In the genomic region with DNA sequence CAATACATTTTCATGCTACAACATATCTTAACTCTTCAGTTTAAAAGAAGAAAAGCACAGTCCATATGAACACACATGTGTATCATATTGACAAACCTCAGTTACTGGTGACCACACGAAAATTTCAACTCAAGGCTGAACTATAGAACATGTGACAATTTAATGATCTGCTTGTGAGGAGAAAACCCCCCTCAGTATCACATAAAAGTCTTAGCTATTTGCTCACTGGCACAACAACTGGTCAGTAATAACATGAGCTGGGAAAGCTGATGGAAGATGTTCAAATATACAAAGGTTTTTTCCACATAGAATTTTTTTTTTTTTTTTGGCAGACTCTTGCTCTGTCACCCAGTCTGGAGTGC, we compare ENCODE assay signal across 9 cellular contexts. TPM values are rescaled to one million over a fixed set of nuclear protein-coding genes. Genes with fewer than 3 reads are reported as not detected.
DNase-seq lines count a peak whose midpoint lies in the region; ATAC-seq and TF ChIP-seq lines count a peak whose summit lies in the region.
"Had no signal": no experiment of that assay in that cellular context is flagged by ENCODE, and none has a peak within 500 bp of the region (broad histone marks: within the 10 kb centered on the region; RNA-seq: fewer than 3 reads in every experiment).

No MANE protein-coding gene starts in this region.

- no peak overlapping the region for H3K4me3 ChIP-seq in CD8-positive, alpha-beta T cell (ENCODE audit: low read depth, low read length)
- H3K4me3 ChIP-seq in fibroblast of villous mesenchyme (ENCODE audit: low read depth, low read length): peak overlapping the region; percentile 21

- no peaks in the 10 kb centered on the region for H3K27me3 Mint-ChIP-seq in CD8-positive, alpha-beta T cell (ENCODE audit: low read depth)
- peaks cover 1% of the 10 kb centered on the region for H3K27me3 Mint-ChIP-seq in endothelial cell (ENCODE audit: unreplicated experiment)

- H3K27ac ChIP-seq in CD8-positive, alpha-beta T cell (ENCODE audit: low read depth, low read length): peak overlapping the region; percentile 3
- H3K27ac ChIP-seq in KOPT-K1 (ENCODE audit: low read depth, low read length, poor library complexity, severe bottlenecking): peak overlapping the region; percentile 13

- H3K4me3 Mint-ChIP-seq in CD8-positive, alpha-beta T cell: peak overlapping the region; percentile 70
- H3K4me3 Mint-ChIP-seq in endothelial cell (ENCODE audit: unreplicated experiment): no peak overlapping the region

- intact Hi-C loops in CD8-positive, alpha-beta T cell (cut with DNase I, micrococcal nuclease): loop anchor here (1.0 to 2.0 kb wide), 3 partner anchors 19 to 28 kb away; a partner anchor contains a TSS

- no peak for TF ChIP-seq CTCF in CD8-positive, alpha-beta T cell (IDR thresholded peaks at IDR 0.05)
- TF ChIP-seq CTCF in fibroblast of villous mesenchyme (IDR thresholded peaks at IDR 0.05; ENCODE audit: insufficient read depth, low read depth, low read length) (no peak), endothelial cell (IDR thresholded peaks at IDR 0.05; ENCODE audit: unreplicated experiment) (no peak)

- H3K4me1 Mint-ChIP-seq in CD8-positive, alpha-beta T cell (ENCODE audit: low read depth): peaks cover 66% of the 10 kb centered on the region
- no peaks in the 10 kb centered on the region for H3K4me1 Mint-ChIP-seq in endothelial cell (ENCODE audit: unreplicated experiment)

- DNase-seq in CD8-positive, alpha-beta T cell: no peak
- peak; percentile 40 for DNase-seq in fibroblast of villous mesenchyme (ENCODE audit: low read depth)
- no peak for DNase-seq in NK-92 treated with Interleukin-12 subunit alpha and Interleukin-12 subunit beta, amount 100 ng/mL, for 24 hours (lab: John Stamatoyannopoulos, UW)
- no peak for DNase-seq in MV-4-11 (lab: John Stamatoyannopoulos, UW)
- DNase-seq in iPS-NIHi11 (ENCODE audit: low spot score): no peak
- DNase-seq in endothelial cell (ENCODE audit: low spot score): no peak
- DNase-seq: RPMI8226 had no signal

- no peaks in the 10 kb centered on the region for H3K9me3 Mint-ChIP-seq in CD8-positive, alpha-beta T cell
- H3K9me3 Mint-ChIP-seq in endothelial cell (ENCODE audit: unreplicated experiment): no peaks in the 10 kb centered on the region

- H3K27me3 ChIP-seq in CD8-positive, alpha-beta T cell (ENCODE audit: insufficient read depth, low read length): no peaks in the 10 kb centered on the region

- peak overlapping the region; percentile 89 for H3K27ac Mint-ChIP-seq in CD8-positive, alpha-beta T cell
- H3K27ac Mint-ChIP-seq in endothelial cell (ENCODE audit: unreplicated experiment): no peak overlapping the region

- H3K36me3 ChIP-seq in CD8-positive, alpha-beta T cell (ENCODE audit: insufficient read depth, low read length): no peaks in the 10 kb centered on the region
- no peaks in the 10 kb centered on the region for H3K36me3 ChIP-seq in KOPT-K1 (ENCODE audit: insufficient read depth, low read length)

- CTCF ChIA-PET in CD8-positive, alpha-beta T cell (lab: Charles Lee): interaction anchor here (0.8 to 4.1 kb wide), 6 partner anchors 16 to 57 kb away, joined by 3 to 17 read pairs (median 6); no protein-coding TSS in a partner anchor

- peaks cover 63% of the 10 kb centered on the region for H3K4me1 ChIP-seq in CD8-positive, alpha-beta T cell (ENCODE audit: insufficient read depth, low read length)

- ATAC-seq in CD8-positive, alpha-beta T cell: no peak
- peak; percentile 50 for ATAC-seq in GM21423 (IDR thresholded peaks at IDR 0.05; ENCODE audit: unreplicated experiment)

- POLR2A ChIA-PET in CD8-positive, alpha-beta T cell (lab: Charles Lee): interaction anchor here (0.7 to 4.6 kb wide), 3 partner anchors 12 to 30 kb away, joined by 3 to 42 read pairs (median 7); a partner anchor contains a TSS

- no peaks in the 10 kb centered on the region for H3K9me3 ChIP-seq in CD8-positive, alpha-beta T cell (ENCODE audit: low read length)
- no peaks in the 10 kb centered on the region for H3K9me3 ChIP-seq in KOPT-K1 (ENCODE audit: insufficient read depth, low read length, poor library complexity, severe bottlenecking)

- H3K36me3 Mint-ChIP-seq in CD8-positive, alpha-beta T cell: peaks cover 5% of the 10 kb centered on the region
- H3K36me3 Mint-ChIP-seq in endothelial cell (ENCODE audit: low read depth, unreplicated experiment): no peaks in the 10 kb centered on the region

RNA-seq across cellular contexts. Expression of a gene that starts 19.5 kb away (rescaled TPM):
- total RNA-seq in CD8-positive, alpha-beta T cell: 10 to 100 TPM; 28.1 to 28.6 TPM
- total RNA-seq in fibroblast of villous mesenchyme (20.6 and 24.6 TPM in 2 replicates), endothelial cell (ENCODE audit: unreplicated experiment) (36.0 TPM)
